8 cellular contexts compared by ENCODE assay signal in the genomic region with DNA sequence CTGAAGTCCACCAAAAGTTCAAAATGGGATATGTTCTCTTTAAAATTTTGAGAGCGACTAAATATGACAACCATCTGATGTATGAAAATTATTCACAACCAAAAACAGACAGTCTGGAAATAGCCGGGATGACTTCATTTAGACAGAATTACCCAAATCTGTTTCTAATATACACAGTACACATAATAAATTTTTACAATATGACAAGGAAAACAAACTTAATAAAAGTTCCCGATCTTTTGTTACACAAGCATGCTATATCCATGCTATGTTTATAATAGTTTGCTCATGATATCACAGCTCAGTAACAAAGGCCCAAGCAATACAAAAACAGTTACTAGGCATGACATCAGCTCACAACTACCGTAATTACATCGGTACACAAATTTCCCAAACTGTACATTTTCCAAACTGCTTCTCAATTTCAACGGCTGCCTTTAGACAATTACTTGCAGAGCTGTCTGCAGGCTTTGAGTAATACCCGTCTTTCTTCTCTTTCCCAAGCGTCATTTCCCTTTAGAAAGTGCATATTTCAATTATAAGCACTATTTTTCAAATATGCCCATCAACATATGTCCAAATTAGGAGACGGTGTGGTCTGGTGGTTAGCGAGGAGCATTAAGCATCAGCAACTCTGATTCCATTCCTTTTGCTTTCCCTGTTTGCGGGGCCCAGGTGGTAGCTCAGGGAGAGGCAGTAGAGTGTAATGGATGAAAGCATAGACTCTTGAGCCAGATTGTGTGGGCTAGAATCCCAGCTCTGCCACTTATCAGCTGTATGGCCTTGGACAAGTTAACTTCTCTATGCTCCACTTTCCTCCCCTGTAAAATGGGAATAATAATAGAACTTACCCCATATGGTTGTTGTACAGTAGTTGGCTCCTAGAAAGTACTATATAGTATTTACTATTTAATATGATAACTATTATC.
DNase-seq lines count a peak whose midpoint lies in the region; TF ChIP-seq lines count a peak whose summit lies in the region.

No MANE protein-coding gene starts in this region.

- peak; percentile 90 for DNase-seq in AG09309 (ENCODE audit: low read depth)
- DNase-seq in NCI-H2081 treated with DMSO at 0.1 percent for 48 hours (lab: John Stamatoyannopoulos, UW), result peak; percentile 61
- DNase-seq in cardiac fibroblast (ENCODE audit: low read depth in 2 of 2), result peak; percentile 86 to 98
- DNase-seq in midbrain (lab: John Stamatoyannopoulos, UW), result no peak
- DNase-seq in DMS79 (lab: John Stamatoyannopoulos, UW), result no peak
- DNase-seq in UCSD-AML1 (lab: John Stamatoyannopoulos, UW; ENCODE audit: unreplicated experiment), result no peak
- DNase-seq in GDM1 (lab: John Stamatoyannopoulos, UW), result no peak

- peaks cover 32 to 47% of the 10 kb centered on the region in 2 donors for H3K4me1 ChIP-seq in muscle layer of duodenum (ENCODE audit: control insufficient read depth in 1 of 2, insufficient read depth in 2 of 2, low read length in 2 of 2)

- peak overlapping the region; percentile 79 for H3K27ac ChIP-seq in muscle layer of duodenum (ENCODE audit: low read length)

- H3K27me3 ChIP-seq in muscle layer of duodenum (ENCODE audit: low read depth, low read length), result no peaks in the 10 kb centered on the region

- TF ChIP-seq CTCF in AG09309 (IDR thresholded peaks at IDR 0.05; ENCODE audit: control insufficient read depth, insufficient read depth, low read depth, low read length, missing control alignments) (no peak), cardiac fibroblast (IDR thresholded peaks at IDR 0.05; ENCODE audit: low read depth, low read length) (no peak)

- H3K9me3 ChIP-seq in muscle layer of duodenum (ENCODE audit: control insufficient read depth in 1 of 2, low read length in 2 of 2), result no peaks in the 10 kb centered on the region

- peaks cover 10 to 12% of the 10 kb centered on the region in 2 donors for H3K36me3 ChIP-seq in muscle layer of duodenum (ENCODE audit: control insufficient read depth in 1 of 2, insufficient read depth in 2 of 2, low read length in 2 of 2)

- no peak overlapping the region for H3K4me3 ChIP-seq in AG09309 (ENCODE audit: control insufficient read depth, low read depth, low read length)
- no peak overlapping the region for H3K4me3 ChIP-seq in cardiac fibroblast (replicated peaks in 1 of 2; ENCODE audit: low read depth in 2 of 2, low read length in 2 of 2)
- peak overlapping the region in 1 of 2 donors; percentile 27 for H3K4me3 ChIP-seq in muscle layer of duodenum (ENCODE audit: low read depth in 1 of 2, low read length in 2 of 2)

Comparison
In these comparisons a context has a peak if more than half of its experiments do, and no peak if none do; other contexts are left out.
1. DNase-seq: peak in AG09309 (single experiment), NCI-H2081 treated with DMSO at 0.1 percent for 48 hours (single experiment) and cardiac fibroblast (2 of 2); none in midbrain (single experiment), DMS79 (single experiment), UCSD-AML1 (single experiment) and GDM1 (single experiment).